In genomic region chr11:122676638-122677037, GRCh38 we compare ENCODE assay signal across 15 cellular contexts. TPM values are rescaled to one million over a fixed set of nuclear protein-coding genes. Genes with fewer than 3 reads are reported as not detected.
DNase-seq lines count a peak whose midpoint lies in the region; ATAC-seq and TF ChIP-seq lines count a peak whose summit lies in the region.
"Had no signal": no experiment of that assay in that cellular context is flagged by ENCODE, and none has a peak within 500 bp of the region (broad histone marks: within the 10 kb centered on the region; RNA-seq: fewer than 3 reads in every experiment).

No MANE protein-coding gene starts in this region.

- CTCF ChIA-PET in activated CD4-positive, alpha-beta T cell treated with anti-CD3 and anti-CD28 coated beads, Interleukin-2, amount 10 ng/mL, durations not matched to agents 7 days and 5 days (lab: Charles Lee): no interaction called here

- H3K27me3 Mint-ChIP-seq in stimulated activated naive CD8-positive, alpha-beta T cell treated with anti-CD3 and anti-CD28 coated beads, Interleukin-15, Interleukin-2, amounts not matched to agents 100 ng/mL and 50 ng/mL, for 24 hours: no peaks in the 10 kb centered on the region
- no peaks in the 10 kb centered on the region for H3K27me3 Mint-ChIP-seq in activated CD4-positive, alpha-beta T cell treated with anti-CD3 and anti-CD28 coated beads, Interleukin-2, amount 10 ng/mL, durations not matched to agents 7 days and 5 days
- H3K27me3 Mint-ChIP-seq: B cell had no signal

- no peak for TF ChIP-seq CTCF in epithelial cell of esophagus (IDR thresholded peaks at IDR 0.05; ENCODE audit: insufficient read depth, low read depth, low read length, missing control alignments)

- DNase-seq in stimulated activated naive CD8-positive, alpha-beta T cell treated with anti-CD3 and anti-CD28 coated beads, Interleukin-15, Interleukin-2, amounts not matched to agents 100 U/mL and 50 U/mL, for 24 hours: no peak
- DNase-seq in activated CD4-positive, alpha-beta T cell treated with anti-CD3 and anti-CD28 coated beads, Interleukin-2, amount 10 ng/mL, durations not matched to agents 7 days and 5 days: no peak
- DNase-seq in epithelial cell of esophagus (ENCODE audit: low read depth) (peak; percentile 66), DMS 273 treated with DMSO at 0.1 percent for 48 hours (lab: John Stamatoyannopoulos, UW) (no peak), HCEC 1CT (no peak), hepatic stellate cell (ENCODE audit: low spot score) (no peak)
- DNase-seq in stimulated activated naive CD4-positive, alpha-beta T cell (lab: John Stamatoyannopoulos, UW): no peak
- DNase-seq: caudate nucleus, NCI-H1930, NCI-H526 treated with DMSO at 0.1 percent for 48 hours, SW 1271 had no signal

- no peak overlapping the region for H3K4me3 Mint-ChIP-seq in stimulated activated naive CD8-positive, alpha-beta T cell treated with anti-CD3 and anti-CD28 coated beads, Interleukin-15, Interleukin-2, amounts not matched to agents 100 ng/mL and 50 ng/mL, for 24 hours
- H3K4me3 Mint-ChIP-seq in activated CD4-positive, alpha-beta T cell treated with anti-CD3 and anti-CD28 coated beads, Interleukin-2, amount 10 ng/mL, durations not matched to agents 7 days and 5 days: no peak overlapping the region
- H3K4me3 Mint-ChIP-seq: B cell had no signal

- no peak overlapping the region for H3K4me3 ChIP-seq in epithelial cell of esophagus (ENCODE audit: low read length)
- H3K4me3 ChIP-seq: HAP-1, skin epidermis had no signal

- ATAC-seq in stimulated activated naive CD8-positive, alpha-beta T cell treated with anti-CD3 and anti-CD28 coated beads, Interleukin-15, Interleukin-2, amounts not matched to agents 100 U/mL and 50 U/mL, for 24 hours: no peak

- POLR2A ChIA-PET in activated CD4-positive, alpha-beta T cell treated with anti-CD3 and anti-CD28 coated beads, Interleukin-2, amount 10 ng/mL, durations not matched to agents 7 days and 5 days (lab: Charles Lee): no interaction called here

- H3K27ac Mint-ChIP-seq in stimulated activated naive CD8-positive, alpha-beta T cell treated with anti-CD3 and anti-CD28 coated beads, Interleukin-15, Interleukin-2, amounts not matched to agents 100 ng/mL and 50 ng/mL, for 24 hours: peak overlapping the region; percentile 69
- H3K27ac Mint-ChIP-seq in activated CD4-positive, alpha-beta T cell treated with anti-CD3 and anti-CD28 coated beads, Interleukin-2, amount 10 ng/mL, durations not matched to agents 7 days and 5 days: peak overlapping the region; percentile 16
- H3K27ac Mint-ChIP-seq: B cell had no signal

- peaks cover 60% of the 10 kb centered on the region for H3K4me1 Mint-ChIP-seq in stimulated activated naive CD8-positive, alpha-beta T cell treated with anti-CD3 and anti-CD28 coated beads, Interleukin-15, Interleukin-2, amounts not matched to agents 100 ng/mL and 50 ng/mL, for 24 hours (ENCODE audit: low read depth)
- H3K4me1 Mint-ChIP-seq in activated CD4-positive, alpha-beta T cell treated with anti-CD3 and anti-CD28 coated beads, Interleukin-2, amount 10 ng/mL, durations not matched to agents 7 days and 5 days: peaks cover 39% of the 10 kb centered on the region

- H3K9me3 Mint-ChIP-seq in stimulated activated naive CD8-positive, alpha-beta T cell treated with anti-CD3 and anti-CD28 coated beads, Interleukin-15, Interleukin-2, amounts not matched to agents 100 ng/mL and 50 ng/mL, for 24 hours: no peaks in the 10 kb centered on the region
- H3K9me3 Mint-ChIP-seq in activated CD4-positive, alpha-beta T cell treated with anti-CD3 and anti-CD28 coated beads, Interleukin-2, amount 10 ng/mL, durations not matched to agents 7 days and 5 days: no peaks in the 10 kb centered on the region

- H3K36me3 Mint-ChIP-seq in stimulated activated naive CD8-positive, alpha-beta T cell treated with anti-CD3 and anti-CD28 coated beads, Interleukin-15, Interleukin-2, amounts not matched to agents 100 ng/mL and 50 ng/mL, for 24 hours (ENCODE audit: low read depth): peaks cover 9% of the 10 kb centered on the region
- peaks cover 5% of the 10 kb centered on the region for H3K36me3 Mint-ChIP-seq in activated CD4-positive, alpha-beta T cell treated with anti-CD3 and anti-CD28 coated beads, Interleukin-2, amount 10 ng/mL, durations not matched to agents 7 days and 5 days (ENCODE audit: low read depth)

RNA-seq across cellular contexts. Expression of gene UBASH3B, which starts 21.1 kb away (rescaled TPM):
- 10 to 100 TPM; 15.2 to 15.8 TPM for total RNA-seq in activated CD4-positive, alpha-beta T cell treated with anti-CD3 and anti-CD28 coated beads, Interleukin-2, amount 10 ng/mL, durations not matched to agents 7 days and 5 days
